ENCODE assay signal across 8 cellular contexts in genomic region chr19:11435833-11436313, GRCh38. TPM values are rescaled to one million over a fixed set of nuclear protein-coding genes. Genes with fewer than 3 reads are reported as not detected.
DNase-seq lines count a peak whose midpoint lies in the region; ATAC-seq and TF ChIP-seq lines count a peak whose summit lies in the region.

No MANE protein-coding gene starts in this region.

- H3K36me3 ChIP-seq in DOHH2 (ENCODE audit: control insufficient read depth, low read length) (peaks cover 42% of the 10 kb centered on the region), MM.1S (replicated peaks; ENCODE audit: insufficient read depth, low read length) (no peaks in the 10 kb centered on the region), lung (ENCODE audit: control insufficient read depth in 2 of 2, insufficient read depth in 2 of 2, low read length in 2 of 2) (peaks cover 0 to 22% of the 10 kb centered on the region in 2 donors), vagina (peaks cover 0 to 37% of the 10 kb centered on the region in 2 donors)

- ATAC-seq in lung (ENCODE audit: insufficient read depth, low FRiP score), result no peak

- H3K4me1 ChIP-seq in DOHH2 (ENCODE audit: control insufficient read depth, low read length) (peaks cover 20% of the 10 kb centered on the region), MM.1S (ENCODE audit: low read length) (no peaks in the 10 kb centered on the region; the same call in 1 of the 2 replicates), lung (ENCODE audit: control insufficient read depth in 2 of 2, insufficient read depth in 2 of 2, low read length in 2 of 2) (peaks cover 0 to 9% of the 10 kb centered on the region in 2 donors), vagina (peaks cover 21% of the 10 kb centered on the region)

- CTCF ChIA-PET in MCF 10A (lab: Yijun Ruan, JAX), result interaction anchor here (0.6 to 1.5 kb wide), 10 partner anchors 9 to 504 kb away, joined by 3 to 6 read pairs (median 3); partner anchors contain the start of gene SWSAP1

- H3K4me3 ChIP-seq in DOHH2 (ENCODE audit: low read length), result peak overlapping the region; percentile 93
- peak overlapping the region; percentile 89 for H3K4me3 ChIP-seq in MM.1S (ENCODE audit: low read length)
- peak overlapping the region; percentile 76 for H3K4me3 ChIP-seq in lung
- H3K4me3 ChIP-seq in vagina, result peak overlapping the region; percentile 74 to 90

- TF ChIP-seq CTCF in DOHH2 (IDR thresholded peaks at IDR 0.05; ENCODE audit: low read depth, low read length, poor library complexity, severe bottlenecking), result no peak
- TF ChIP-seq CTCF in MM.1S (IDR thresholded peaks at IDR 0.05; ENCODE audit: low read length), result no peak
- no peak for TF ChIP-seq CTCF in MCF 10A (IDR thresholded peaks at IDR 0.05; ENCODE audit: unreplicated experiment)
- TF ChIP-seq CTCF in lung (IDR thresholded peaks at IDR 0.05; ENCODE audit: control extremely low read depth, extremely low read depth), result no peak
- TF ChIP-seq CTCF in vagina (IDR thresholded peaks at IDR 0.05), result no peak

- H3K4me2 ChIP-seq in DOHH2 (ENCODE audit: low read length), result peak overlapping the region; percentile 65
- peak overlapping the region; percentile 72 for H3K4me2 ChIP-seq in MM.1S (ENCODE audit: low read depth, low read length)

- peaks cover 42% of the 10 kb centered on the region for H3K36me3 Mint-ChIP-seq in MCF 10A (ENCODE audit: insufficient read depth, unreplicated experiment)

- H4K20me1 ChIP-seq in DOHH2 (ENCODE audit: control insufficient read depth, insufficient read depth, low read depth, low read length), result no peaks in the 10 kb centered on the region
- H4K20me1 ChIP-seq in MM.1S (ENCODE audit: insufficient read depth, low read length), result no peaks in the 10 kb centered on the region

- intact Hi-C loops in MCF 10A (cut with micrococcal nuclease) (loop anchor here (2.0 kb wide), 1 partner anchor 55 kb away; no protein-coding TSS in a partner anchor), vagina (cut with DNase I) (no loop called here)

- peak overlapping the region; percentile 85 for H3K9ac ChIP-seq in MM.1S (ENCODE audit: low read length)

- H3K27ac Mint-ChIP-seq in MCF 10A (ENCODE audit: low read depth, unreplicated experiment), result peak overlapping the region; percentile 96

- H2AFZ ChIP-seq in MM.1S (ENCODE audit: low read length), result peak overlapping the region; percentile 71

- H3F3A ChIP-seq in DOHH2 (ENCODE audit: control insufficient read depth, insufficient read depth) (no peaks in the 10 kb centered on the region), MM.1S (ENCODE audit: insufficient read depth, low read length) (no peaks in the 10 kb centered on the region)

- H3K9me3 ChIP-seq in DOHH2 (ENCODE audit: control insufficient read depth, insufficient read depth, low read length) (no peaks in the 10 kb centered on the region), MM.1S (replicated peaks; ENCODE audit: insufficient read depth, low read length) (no peaks in the 10 kb centered on the region), lung (ENCODE audit: control insufficient read depth in 2 of 2, insufficient read depth in 1 of 2, low read length in 1 of 2) (no peaks in the 10 kb centered on the region), vagina (no peaks in the 10 kb centered on the region)

- TF ChIP-seq POLR2A in vagina (IDR thresholded peaks at IDR 0.05), result no peak

- H3K9me3 Mint-ChIP-seq in MCF 10A (ENCODE audit: unreplicated experiment), result no peaks in the 10 kb centered on the region

- H3K79me2 ChIP-seq in DOHH2 (ENCODE audit: control insufficient read depth, low read length) (peaks cover 24% of the 10 kb centered on the region), MM.1S (ENCODE audit: low read length) (peaks cover 22% of the 10 kb centered on the region)

- H3K27me3 ChIP-seq in DOHH2 (ENCODE audit: control insufficient read depth, low read length) (no peaks in the 10 kb centered on the region), MM.1S (replicated peaks; ENCODE audit: insufficient read depth, low read length) (0 out of 2 replicates have a peak, but pooled peaks cover 9% of the 10 kb centered on the region), lung (ENCODE audit: control insufficient read depth, insufficient read depth) (no peaks in the 10 kb centered on the region), vagina (no peaks in the 10 kb centered on the region)

- 4 to 5% methylated on average over 21 of the region's 21 CpGs for WGBS in lung, 2 donors

- peaks cover under 1% of the 10 kb centered on the region for H3K4me1 Mint-ChIP-seq in MCF 10A (ENCODE audit: insufficient read depth, unreplicated experiment)

- no peaks in the 10 kb centered on the region for H3K9me2 ChIP-seq in DOHH2 (replicated peaks; ENCODE audit: control insufficient read depth, low read length)
- no peaks in the 10 kb centered on the region for H3K9me2 ChIP-seq in MM.1S (replicated peaks; ENCODE audit: insufficient read depth, low read length)

- H3K4me3 Mint-ChIP-seq in MCF 10A (ENCODE audit: unreplicated experiment), result peak overlapping the region; percentile 100

- POLR2A ChIA-PET in MCF 10A (lab: Yijun Ruan, JAX), result interaction anchor here (0.6 to 1.7 kb wide), 18 partner anchors 16 to 563 kb away, joined by 3 to 12 read pairs (median 4); partner anchors contain the start of genes CCDC159, ECSIT, ELOF1 and LDLR

- no peaks in the 10 kb centered on the region for H3K27me3 Mint-ChIP-seq in MCF 10A (ENCODE audit: insufficient read depth, unreplicated experiment)

- H3K27ac ChIP-seq in DOHH2 (ENCODE audit: low read depth, low read length), result peak overlapping the region; percentile 25
- peak overlapping the region; percentile 69; the same call in 1 of the 2 replicates for H3K27ac ChIP-seq in MM.1S (ENCODE audit: low read length)
- peak overlapping the region; percentile 70 to 83 for H3K27ac ChIP-seq in lung (ENCODE audit: low read depth in 1 of 2, low read length in 1 of 2)
- H3K27ac ChIP-seq in vagina, result peak overlapping the region; percentile 83

- no peak for DNase-seq in MM.1S
- DNase-seq in MCF 10A (ENCODE audit: unreplicated experiment), result no peak
- no peak for DNase-seq in lung (ENCODE audit: low spot score)
- DNase-seq in vagina (ENCODE audit: extremely low spot score in 2 of 2), result no peak
- no peak for DNase-seq in superior temporal gyrus (ENCODE audit: extremely low spot score)
- DNase-seq in ureter (ENCODE audit: low spot score), result no peak
- DNase-seq in HT-29 (ENCODE audit: low spot score), result no peak

- TSS peak; percentile 68 for BruUV-seq in MCF 10A (replicated peaks; lab: Mats Ljungman, UMichigan)

RNA-seq across cellular contexts. Expression of gene PRKCSH, which starts 0.4 kb away (rescaled TPM):
- total RNA-seq in MCF 10A (2022) (224 and 257 TPM in 2 replicates), lung (100 to 1,000 TPM; 115 to 315 TPM), vagina (79.1 TPM), ureter (267 TPM)
- polyA plus RNA-seq in lung, result 100 to 1,000 TPM; 142 to 174 TPM
- total RNA-seq in HT-29 (2014; rRNA removed; shearing (Covaris generic)), result 145 and 159 TPM in 2 replicates

RNA-seq across cellular contexts. Expression of gene ODAD3, which starts 1.0 kb away (rescaled TPM):
- 0.30 TPM in 1 of 2 replicates, not detected in the other for total RNA-seq in MCF 10A (2022)
- total RNA-seq in lung, result 1 to 10 TPM; 3.9 to 9.8 TPM
- polyA plus RNA-seq in lung, result 1 to 10 TPM; 2.0 to 4.5 TPM
- total RNA-seq in vagina, result not detected
- total RNA-seq in ureter, result 0.78 TPM
- total RNA-seq in HT-29 (2014; rRNA removed; shearing (Covaris generic)), result not detected in 2 replicates

RNA-seq across cellular contexts. Expression of gene RGL3, which starts 16.8 kb away (rescaled TPM):
- total RNA-seq in MCF 10A (2022), result not detected in 2 replicates
- total RNA-seq in lung, result 10 to 100 TPM; 35.2 to 45.2 TPM
- 10 to 100 TPM; 10.4 to 39.3 TPM for polyA plus RNA-seq in lung
- 19.6 TPM for total RNA-seq in vagina
- 44.2 TPM for total RNA-seq in ureter
- 69.4 and 71.5 TPM in 2 replicates for total RNA-seq in HT-29 (2014; rRNA removed; shearing (Covaris generic))

RNA-seq across cellular contexts. Expression of gene ELAVL3, which starts 45.0 kb away (rescaled TPM):
- 0.54 TPM in 1 of 2 replicates, not detected in the other for total RNA-seq in MCF 10A (2022)
- total RNA-seq in lung, result under 1 TPM in 1 of 2 donors, not detected in 1; 0.34 TPM
- under 1 TPM in 1 of 2 donors, not detected in 1; 0.15 TPM for polyA plus RNA-seq in lung
- 1.2 TPM for total RNA-seq in vagina
- not detected for total RNA-seq in ureter
- not detected in 2 replicates for total RNA-seq in HT-29 (2014; rRNA removed; shearing (Covaris generic))

RNA-seq across cellular contexts. Expression of gene EPOR, which starts 51.8 kb away (rescaled TPM):
- total RNA-seq in MCF 10A (2022) (1.7 and 2.7 TPM in 2 replicates), lung (10 to 100 TPM; 14.5 to 20.6 TPM), vagina (14.5 TPM), ureter (6.7 TPM)
- 10 to 100 TPM in 1 of 2 donors, 1 to 10 TPM in 1; 8.7 to 14.7 TPM for polyA plus RNA-seq in lung
- total RNA-seq in HT-29 (2014; rRNA removed; shearing (Covaris generic)), result 3.7 and 3.8 TPM in 2 replicates

Comparison
In these comparisons a context has a peak if more than half of its experiments do, and no peak if none do; other contexts are left out.
1. H3K27ac ChIP-seq: peak in every context shown above with its lines; median percentile 83 in vagina; 76 in lung; 69 in MM.1S; 25 in DOHH2.
2. RNA of gene RGL3, which starts 16.8 kb away (total RNA-seq): 69.4 to 71.5 TPM in HT-29, 35.2 to 45.2 TPM in lung, 44.2 TPM in ureter (single experiment) and 19.6 TPM in vagina (single experiment); not detected in MCF 10A; every median in the first group is over 10 times any median in the second.
3. Peak in every context shown above with its lines, with median percentiles within 50 percentile points of each other: H3K4me3 ChIP-seq.